Comparison of ENCODE assay signal across 1 cellular context in the genomic region with DNA sequence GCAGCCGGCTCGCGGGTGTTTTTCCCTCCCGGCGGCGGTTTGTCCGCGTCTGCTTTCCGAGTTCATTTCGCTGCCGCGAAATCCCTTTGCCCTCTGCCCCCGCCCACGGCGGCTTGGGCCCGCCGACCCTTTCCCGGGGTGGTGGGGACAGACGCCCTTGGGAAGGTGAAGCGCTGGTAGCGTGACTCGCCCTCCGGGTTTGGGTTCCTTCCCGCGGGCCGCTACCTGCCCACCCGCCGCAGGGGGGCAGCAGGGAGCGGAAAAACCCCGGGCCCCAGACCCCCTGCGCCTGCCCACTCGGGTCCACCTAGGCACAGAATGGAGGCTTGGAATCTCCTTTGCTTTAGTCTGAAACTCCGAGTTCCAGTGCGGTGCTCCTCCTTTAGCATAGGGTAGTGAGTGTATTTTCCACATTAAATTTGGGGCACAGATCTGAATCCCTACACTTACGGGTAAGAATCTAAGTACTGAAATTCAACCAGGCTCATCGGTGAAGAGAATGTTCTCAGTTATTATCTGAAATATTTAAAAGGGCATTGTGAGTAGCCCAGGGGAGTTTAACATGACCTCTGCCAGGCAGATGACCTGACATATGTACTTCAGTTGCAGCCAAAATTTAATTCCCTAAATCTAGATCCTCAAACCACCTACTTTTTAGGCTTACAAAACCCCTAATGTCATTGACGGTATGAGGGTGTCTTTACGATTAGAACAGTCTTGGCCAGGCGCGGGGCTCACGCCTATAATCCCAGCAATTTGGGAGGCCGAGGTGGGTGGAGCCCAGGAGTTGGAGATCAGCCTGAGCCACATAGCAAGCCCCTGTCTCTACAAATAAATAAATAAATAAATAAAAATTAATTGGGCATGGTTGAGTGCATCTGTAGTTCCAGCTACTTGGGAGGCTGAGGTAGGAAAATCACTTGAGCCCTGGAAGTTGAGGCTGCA.
TF ChIP-seq lines count a peak whose summit lies in the region.

No MANE protein-coding gene starts in this region.

TF ChIP-seq in GM23338, 12 proteins besides CTCF, POLR2A, EP300 and RAD21 (continued from another document):
- TF ChIP-seq POLR2AphosphoS5 (IDR thresholded peaks at IDR 0.05; ENCODE audit: low read depth) (no peak), NANOG (IDR thresholded peaks at IDR 0.05; ENCODE audit: borderline replicate concordance) (no peak), ZNF331 (CRISPR knock-in tag; IDR thresholded peaks at IDR 0.05; ENCODE audit: low read depth) (no peak), STAT1 (IDR thresholded peaks at IDR 0.05; ENCODE audit: unreplicated experiment) (no peak), JUNB (IDR thresholded peaks at IDR 0.05; ENCODE audit: unreplicated experiment) (no peak)
- TF ChIP-seq, protein P1, sequence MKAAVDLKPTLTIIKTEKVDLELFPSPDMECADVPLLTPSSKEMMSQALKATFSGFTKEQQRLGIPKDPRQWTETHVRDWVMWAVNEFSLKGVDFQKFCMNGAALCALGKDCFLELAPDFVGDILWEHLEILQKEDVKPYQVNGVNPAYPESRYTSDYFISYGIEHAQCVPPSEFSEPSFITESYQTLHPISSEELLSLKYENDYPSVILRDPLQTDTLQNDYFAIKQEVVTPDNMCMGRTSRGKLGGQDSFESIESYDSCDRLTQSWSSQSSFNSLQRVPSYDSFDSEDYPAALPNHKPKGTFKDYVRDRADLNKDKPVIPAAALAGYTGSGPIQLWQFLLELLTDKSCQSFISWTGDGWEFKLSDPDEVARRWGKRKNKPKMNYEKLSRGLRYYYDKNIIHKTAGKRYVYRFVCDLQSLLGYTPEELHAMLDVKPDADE (IDR thresholded peaks at IDR 0.05) = no peak
